8 cellular contexts compared by ENCODE assay signal in genomic region chr16:727291-727977, GRCh38. TPM values are rescaled to one million over a fixed set of nuclear protein-coding genes. Genes with fewer than 3 reads are reported as not detected.
A peak's percentile ranks its signal among the peaks of the same experiment; 100 is the strongest.
DNase-seq lines count a peak whose midpoint lies in the region; ATAC-seq and TF ChIP-seq lines count a peak whose summit lies in the region.

No MANE protein-coding gene starts in this region.

- H3K4me3 ChIP-seq in Caco-2 (ENCODE audit: low read depth, low read length) (peak overlapping the region; percentile 65), iPS-18a (ENCODE audit: low read length) (peak overlapping the region; percentile 73)

- TF ChIP-seq CTCF in Caco-2 (IDR thresholded peaks at IDR 0.05; ENCODE audit: insufficient read depth in 1 of 2, low read depth in 1 of 2, low read length in 1 of 2, severe bottlenecking in 1 of 2, unreplicated experiment in 1 of 2), result no peak

- no peaks in the 10 kb centered on the region for H3K27me3 ChIP-seq in Caco-2 (replicated peaks; ENCODE audit: control insufficient read depth, insufficient read depth, low read length)
- peaks cover 18% of the 10 kb centered on the region for H3K27me3 ChIP-seq in iPS-18a (ENCODE audit: control insufficient read depth, insufficient read depth, low read length)

- H3K4me3 Mint-ChIP-seq in Caco-2 (ENCODE audit: unreplicated experiment), result peak overlapping the region; percentile 64
- H3K4me3 Mint-ChIP-seq in activated T-cell treated with anti-CD3 and anti-CD28 coated beads, Interleukin-2, amount 50 U/mL, for 72 hours, result peak overlapping the region; percentile 64 to 66

- no peaks in the 10 kb centered on the region for H3K27me3 Mint-ChIP-seq in Caco-2 (ENCODE audit: insufficient read depth, unreplicated experiment)
- H3K27me3 Mint-ChIP-seq in activated T-cell treated with anti-CD3 and anti-CD28 coated beads, Interleukin-2, amount 50 U/mL, for 72 hours (ENCODE audit: low read depth), result no peaks in the 10 kb centered on the region

- H3K4me1 Mint-ChIP-seq in Caco-2 (ENCODE audit: low read depth, unreplicated experiment), result no peaks in the 10 kb centered on the region
- H3K4me1 Mint-ChIP-seq in activated T-cell treated with anti-CD3 and anti-CD28 coated beads, Interleukin-2, amount 50 U/mL, for 72 hours (ENCODE audit: low read depth), result peaks cover 6% of the 10 kb centered on the region

- no peak overlapping the region for H3K27ac Mint-ChIP-seq in Caco-2 (ENCODE audit: unreplicated experiment)
- no peak overlapping the region for H3K27ac Mint-ChIP-seq in activated T-cell treated with anti-CD3 and anti-CD28 coated beads, Interleukin-2, amount 50 U/mL, for 72 hours

- H3K9ac ChIP-seq in iPS-18a (ENCODE audit: low read length), result peak overlapping the region; percentile 36

- POLR2A ChIA-PET in Caco-2 (lab: Charles Lee), result interaction anchor here (1.0 to 1.5 kb wide), 2 partner anchors 11 to 14 kb away, joined by 3 to 4 read pairs; partner anchors contain the start of gene CIAO3

- H3K4me1 ChIP-seq in Caco-2 (peaks cover 3% of the 10 kb centered on the region; the same call in 1 of the 2 replicates), iPS-18a (ENCODE audit: control insufficient read depth, low read depth, low read length) (no peaks in the 10 kb centered on the region)

- no peaks in the 10 kb centered on the region for H3K9me3 Mint-ChIP-seq in Caco-2 (ENCODE audit: unreplicated experiment)
- no peaks in the 10 kb centered on the region for H3K9me3 Mint-ChIP-seq in activated T-cell treated with anti-CD3 and anti-CD28 coated beads, Interleukin-2, amount 50 U/mL, for 72 hours

- H3K27ac ChIP-seq in iPS-18a (ENCODE audit: low read length), result no peak overlapping the region
- peak overlapping the region; percentile 75 for H3K27ac ChIP-seq in substantia nigra (ENCODE audit: low read depth, low read length, poor library complexity, severe bottlenecking)

- intact Hi-C loops in Caco-2 (cut with micrococcal nuclease; ENCODE audit: unreplicated experiment), result no loop called here

- no peaks in the 10 kb centered on the region for H3K36me3 ChIP-seq in Caco-2 (ENCODE audit: control insufficient read depth, insufficient read depth, low read length)
- no peaks in the 10 kb centered on the region for H3K36me3 ChIP-seq in iPS-18a (ENCODE audit: control insufficient read depth, low read depth, low read length)

- CTCF ChIA-PET in Caco-2 (lab: Charles Lee), result interaction anchor here (0.6 to 1.5 kb wide), 5 partner anchors 8 to 21 kb away, joined by 4 to 10 read pairs (median 5); partner anchors contain the start of gene METRN

- no peak for DNase-seq in Caco-2
- DNase-seq in activated T-cell treated with anti-CD3 and anti-CD28 coated beads, Interleukin-2, amount 50 U/mL, for 72 hours, result peak in 1 of 2 donors; percentile 34
- DNase-seq in substantia nigra (lab: John Stamatoyannopoulos, UW), result no peak
- DNase-seq in mucosa of gallbladder (ENCODE audit: low spot score), result no peak
- no peak for DNase-seq in anterior cingulate cortex (lab: John Stamatoyannopoulos, UW)
- DNase-seq in epidermal melanocyte (ENCODE audit: insufficient read length, low spot score), result no peak

- H3K9me3 ChIP-seq in Caco-2 (no peaks in the 10 kb centered on the region), iPS-18a (ENCODE audit: control insufficient read depth, low read depth, low read length) (no peaks in the 10 kb centered on the region)

- ATAC-seq in HG03066 (IDR thresholded peaks at IDR 0.05; ENCODE audit: low read depth, unreplicated experiment), result peak; percentile 5
- ATAC-seq in activated T-cell treated with anti-CD3 and anti-CD28 coated beads, Interleukin-2, amount 50 U/mL, for 72 hours (replicated peaks in 1 of 2), result peak; percentile 27 to 31

- no TSS peak for BruUV-seq in Caco-2 (replicated peaks; lab: Mats Ljungman, UMichigan)

- peaks cover 11% of the 10 kb centered on the region for H3K36me3 Mint-ChIP-seq in Caco-2 (ENCODE audit: insufficient read depth, unreplicated experiment)
- no peaks in the 10 kb centered on the region for H3K36me3 Mint-ChIP-seq in activated T-cell treated with anti-CD3 and anti-CD28 coated beads, Interleukin-2, amount 50 U/mL, for 72 hours (ENCODE audit: insufficient read depth in 2 of 2)

RNA-seq across cellular contexts. Expression of gene HAGHL, which starts 0.5 kb away (rescaled TPM):
- total RNA-seq in Caco-2 (2022) (6.8 and 9.7 TPM in 2 replicates), mucosa of gallbladder (13.4 TPM)
- 10 to 100 TPM; 11.4 to 17.6 TPM for total RNA-seq in activated T-cell treated with anti-CD3 and anti-CD28 coated beads, Interleukin-2, amount 50 U/mL, for 72 hours

RNA-seq across cellular contexts. Expression of gene CCDC78, which starts 1.2 kb away (rescaled TPM):
- total RNA-seq in Caco-2 (2022) (3.5 and 4.6 TPM in 2 replicates), mucosa of gallbladder (3.3 TPM)
- 1 to 10 TPM; 3.0 to 3.9 TPM for total RNA-seq in activated T-cell treated with anti-CD3 and anti-CD28 coated beads, Interleukin-2, amount 50 U/mL, for 72 hours

RNA-seq across cellular contexts. Expression of gene ANTKMT, which starts 6.5 kb away (rescaled TPM):
- total RNA-seq in Caco-2 (2022), result 39.7 and 42.6 TPM in 2 replicates
- 10 to 100 TPM; 36.4 to 36.9 TPM for total RNA-seq in activated T-cell treated with anti-CD3 and anti-CD28 coated beads, Interleukin-2, amount 50 U/mL, for 72 hours
- total RNA-seq in mucosa of gallbladder, result 54.7 TPM

RNA-seq across cellular contexts. Expression of gene METRN, which starts 12.5 kb away (rescaled TPM):
- total RNA-seq in Caco-2 (2022) (20.0 and 23.4 TPM in 2 replicates), mucosa of gallbladder (62.0 TPM)
- 10 to 100 TPM; 11.1 to 11.7 TPM for total RNA-seq in activated T-cell treated with anti-CD3 and anti-CD28 coated beads, Interleukin-2, amount 50 U/mL, for 72 hours

RNA-seq across cellular contexts. Expression of gene CIAO3, which starts 13.4 kb away (rescaled TPM):
- total RNA-seq in Caco-2 (2022) (42.9 and 44.5 TPM in 2 replicates), mucosa of gallbladder (47.1 TPM)
- total RNA-seq in activated T-cell treated with anti-CD3 and anti-CD28 coated beads, Interleukin-2, amount 50 U/mL, for 72 hours, result 10 to 100 TPM; 38.0 to 40.6 TPM
